In the genomic region with DNA sequence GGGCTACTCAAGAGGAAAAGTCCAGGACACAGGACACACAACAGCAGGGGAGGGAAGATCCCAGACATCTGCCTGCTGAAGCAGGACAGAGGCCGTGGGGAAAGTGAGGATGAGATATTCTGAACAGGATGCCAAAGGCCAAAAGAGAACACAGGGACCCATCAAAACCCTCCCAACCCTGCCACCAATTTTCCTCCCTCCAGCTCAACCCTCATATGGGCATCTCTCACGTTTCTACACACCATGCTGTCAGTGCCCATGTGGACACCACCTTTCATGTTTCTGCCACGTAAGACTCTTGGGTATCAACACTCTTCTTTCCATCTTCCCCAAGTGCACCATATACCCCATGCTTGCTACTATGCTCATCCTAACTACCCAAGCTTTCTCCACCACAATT, we compare ENCODE assay signal across 27 cellular contexts.
"Had no signal": no experiment of that assay in that cellular context is flagged by ENCODE, and none has a peak within 500 bp of the region (broad histone marks: within the 10 kb centered on the region; RNA-seq: fewer than 3 reads in every experiment).

No MANE protein-coding gene starts in this region.

- H3K36me3 ChIP-seq: brain microvascular endothelial cell, cardiac muscle cell, MG63, SJCRH30, WERI-Rb-1 had no signal

- H3K27ac Mint-ChIP-seq: activated CD4-positive, alpha-beta T cell treated with anti-CD3 and anti-CD28 coated beads for 36 hours; activated CD8-positive, alpha-beta T cell treated with anti-CD3 and anti-CD28 coated beads, Interleukin-2, amount 10 ng/mL, durations not matched to agents 7 days and 5 days; activated naive CD8-positive, alpha-beta T cell treated with anti-CD3 and anti-CD28 coated beads, Interleukin-2, amount 10 ng/mL, durations not matched to agents 7 days and 5 days had no signal

- ATAC-seq: activated CD4-positive, alpha-beta T cell treated with anti-CD3 and anti-CD28 coated beads for 36 hours; activated CD8-positive, alpha-beta T cell treated with anti-CD3 and anti-CD28 coated beads, Interleukin-2, amount 10 ng/mL, durations not matched to agents 7 days and 5 days; Panc1 had no signal

- H3K27me3 ChIP-seq: brain microvascular endothelial cell, cardiac muscle cell, MG63 had no signal

- H3K4me3 ChIP-seq: cardiac muscle cell, MG63, SJCRH30 had no signal

- H3K4me1 Mint-ChIP-seq: activated CD4-positive, alpha-beta T cell treated with anti-CD3 and anti-CD28 coated beads for 36 hours; activated naive CD8-positive, alpha-beta T cell treated with anti-CD3 and anti-CD28 coated beads, Interleukin-2, amount 10 ng/mL, durations not matched to agents 7 days and 5 days had no signal

- H3K9me3 ChIP-seq: MG63, SJCRH30, SK-N-SH had no signal

- DNase-seq: activated CD4-positive, alpha-beta T cell treated with anti-CD3 and anti-CD28 coated beads for 36 hours; activated CD8-positive, alpha-beta memory T cell treated with anti-CD3 and anti-CD28 coated beads, Interleukin-2, amount 50 U/mL, for 48 hours; activated CD8-positive, alpha-beta T cell treated with anti-CD3 and anti-CD28 coated beads, Interleukin-2, amount 10 ng/mL, durations not matched to agents 7 days and 5 days; activated naive CD4-positive, alpha-beta T cell treated with anti-CD3 and anti-CD28 coated beads, Interleukin-2, amount 50 U/mL, for 16 hours; activated naive CD8-positive, alpha-beta T cell treated with anti-CD3 and anti-CD28 coated beads, Interleukin-2, amount 10 ng/mL, durations not matched to agents 7 days and 5 days; activated T-cell treated with anti-CD3 and anti-CD28 coated beads, Interleukin-2, amount 50 U/mL, for 1 hour; brain microvascular endothelial cell; MV-4-11; NCI-H1092 treated with DMSO at 0.1 percent for 48 hours; NCI-H1417 treated with DMSO at 0.1 percent for 48 hours; NCI-H1694; NCI-H2029; NCI-H2107; NCI-H2171 treated with DMSO at 0.1 percent for 48 hours; NCI-H510A treated with DMSO at 0.1 percent for 48 hours; NCI-H69; NK-92 treated with Interleukin-12 subunit alpha and Interleukin-12 subunit beta, amount 100 ng/mL, for 24 hours; OCI-M1; Right ventricle myocardium superior; SJCRH30; SK-N-SH; T-helper 1 cell; WERI-Rb-1 had no signal

- H3K27ac ChIP-seq: brain microvascular endothelial cell, cardiac muscle cell, RWPE1, SJCRH30, WERI-Rb-1 had no signal

- H3K4me1 ChIP-seq: SJCRH30 had no signal

- H3K4me3 Mint-ChIP-seq: activated CD4-positive, alpha-beta T cell treated with anti-CD3 and anti-CD28 coated beads for 36 hours; activated CD8-positive, alpha-beta T cell treated with anti-CD3 and anti-CD28 coated beads, Interleukin-2, amount 10 ng/mL, durations not matched to agents 7 days and 5 days; activated naive CD8-positive, alpha-beta T cell treated with anti-CD3 and anti-CD28 coated beads, Interleukin-2, amount 10 ng/mL, durations not matched to agents 7 days and 5 days had no signal
